ENCODE assay signal across 7 cellular contexts in genomic region chr10:13167568-13167967, GRCh38. TPM values are rescaled to one million over a fixed set of nuclear protein-coding genes. Genes with fewer than 3 reads are reported as not detected.
"Had no signal": no experiment of that assay in that cellular context is flagged by ENCODE, and none has a peak within 500 bp of the region (broad histone marks: within the 10 kb centered on the region; RNA-seq: fewer than 3 reads in every experiment).

No MANE protein-coding gene starts in this region.

- DNase-seq: GM23248, KBM-7 had no signal

- H2AFZ ChIP-seq: GM23248 had no signal

- H3K27me3 Mint-ChIP-seq: IgD-negative memory B cell had no signal

- H3K4me1 Mint-ChIP-seq: IgD-negative memory B cell had no signal

- H3K9ac ChIP-seq: GM23248 had no signal

- ATAC-seq: HCT116, HepG2 had no signal

- H3K27ac Mint-ChIP-seq: IgD-negative memory B cell had no signal

- H3K4me3 ChIP-seq: GM23248, HAP-1 had no signal

- H3K4me3 Mint-ChIP-seq: IgD-negative memory B cell had no signal

- H3K9me3 ChIP-seq: HAP-1 had no signal

- H3K9me3 Mint-ChIP-seq: IgD-negative memory B cell had no signal

- H3K27ac ChIP-seq: GM23248, HL-60 had no signal

- H3K36me3 Mint-ChIP-seq: IgD-negative memory B cell had no signal

RNA-seq across cellular contexts. Expression of gene MCM10, which starts 6.2 kb away (rescaled TPM):
- polyA plus RNA-seq: IgD-negative memory B cell had no signal
